In the genomic region with DNA sequence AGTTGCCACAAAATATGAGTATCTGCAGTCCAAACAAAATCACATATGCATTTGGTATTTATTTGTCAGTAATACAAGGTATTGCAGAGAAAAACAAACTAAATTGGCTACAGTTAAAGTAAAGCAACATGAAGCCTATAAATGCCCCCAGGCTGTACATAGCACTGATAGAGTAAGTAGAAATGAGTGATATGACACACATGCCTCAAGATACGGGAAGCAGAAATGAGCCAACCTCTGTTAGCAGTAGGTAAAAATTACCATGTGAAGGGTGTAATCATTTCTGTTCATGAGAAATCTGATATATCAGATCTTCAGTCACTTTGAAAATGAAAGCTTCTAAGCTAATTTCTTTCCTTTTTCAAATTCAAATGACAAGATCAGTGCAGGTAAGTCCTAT, we compare ENCODE assay signal across 22 cellular contexts.
"Had no signal": no experiment of that assay in that cellular context is flagged by ENCODE, and none has a peak within 500 bp of the region (broad histone marks: within the 10 kb centered on the region; RNA-seq: fewer than 3 reads in every experiment).

No MANE protein-coding gene starts in this region.

- H3K4me3 ChIP-seq: ascending aorta, body of pancreas had no signal

- H3K27me3 ChIP-seq: ascending aorta, body of pancreas had no signal

- ATAC-seq: activated CD8-positive, alpha-beta T cell treated with anti-CD3 and anti-CD28 coated beads, Interleukin-2, amount 10 ng/mL, durations not matched to agents 7 days and 5 days; body of pancreas; WTC11 had no signal

- H3K36me3 ChIP-seq: ascending aorta had no signal

- H3K9me3 ChIP-seq: ascending aorta, body of pancreas had no signal

- DNase-seq: activated CD4-positive, alpha-beta T cell treated with anti-CD3 and anti-CD28 coated beads for 48 hours; activated CD4-positive, alpha-beta T cell treated with anti-CD3 and anti-CD28 coated beads, Interleukin-2, amount 50 U/mL, for 4 hours; activated CD4-positive, CD25-positive, alpha-beta regulatory T cell treated with anti-CD3 and anti-CD28 coated beads, Interleukin-2, amount 50 U/mL, for 72 hours; activated CD8-positive, alpha-beta memory T cell treated with anti-CD3 and anti-CD28 coated beads, Interleukin-2, amount 50 U/mL, for 48 hours; activated CD8-positive, alpha-beta T cell treated with anti-CD3 and anti-CD28 coated beads, Interleukin-2, amount 10 ng/mL, durations not matched to agents 7 days and 5 days; activated effector memory CD4-positive, alpha-beta T cell treated with Interleukin-2 at 50 U/mL for 16 hours; activated naive CD4-positive, alpha-beta T cell; activated T-cell treated with anti-CD3 and anti-CD28 coated beads, Interleukin-2, amount 50 U/mL, for 24 hours; amniotic stem cell; body of pancreas; MM.1S; NCI-H1105; NCI-H1436; NCI-H1694 treated with DMSO at 0.1 percent for 48 hours; NCI-H2029 treated with DMSO at 0.1 percent for 48 hours; NCI-H524 treated with DMSO at 0.1 percent for 48 hours; NCI-H82; NK-92 treated with Interleukin-12 subunit alpha and Interleukin-12 subunit beta, amount 100 ng/mL, for 24 hours; PC-3; SHP77 treated with DMSO at 0.1 percent for 48 hours had no signal

- H3K4me1 ChIP-seq: ascending aorta, body of pancreas had no signal

- H3K27ac ChIP-seq: ascending aorta had no signal
